In the genomic region with DNA sequence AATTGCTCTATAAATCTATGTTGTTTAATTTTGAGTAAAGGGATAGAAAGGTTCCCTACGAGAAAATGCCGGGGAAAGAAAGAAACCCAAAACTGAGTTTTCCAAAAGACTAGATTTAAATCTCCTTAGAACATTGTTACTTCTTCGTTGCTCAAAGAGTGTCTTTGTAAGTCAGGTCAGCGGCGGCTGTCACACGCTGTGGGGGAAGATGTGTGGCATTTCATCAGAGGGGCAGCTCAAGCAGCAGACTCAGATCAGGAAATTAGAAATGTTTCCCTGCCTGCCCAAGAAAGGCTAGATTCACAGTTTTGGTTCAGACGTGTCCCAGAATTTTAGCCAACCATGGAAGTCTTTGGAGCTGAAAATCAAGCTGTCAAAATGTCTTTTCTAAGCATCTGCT, we compare ENCODE assay signal across 15 cellular contexts.
DNase-seq lines count a peak whose midpoint lies in the region; ATAC-seq and TF ChIP-seq lines count a peak whose summit lies in the region.
"Had no signal": no experiment of that assay in that cellular context is flagged by ENCODE, and none has a peak within 500 bp of the region (broad histone marks: within the 10 kb centered on the region; RNA-seq: fewer than 3 reads in every experiment).

No MANE protein-coding gene starts in this region.

- no peaks in the 10 kb centered on the region for H3K4me1 ChIP-seq in mammary epithelial cell (ENCODE audit: insufficient read depth, low read length)
- H3K4me1 ChIP-seq in testis: no peaks in the 10 kb centered on the region
- H3K4me1 ChIP-seq: BLaER1 treated with 17β-estradiol and CSF1 and Interleukin-3, amounts not matched to agents 10 nM and 100 nM had no signal

- no peaks in the 10 kb centered on the region for H3K27me3 ChIP-seq in mammary epithelial cell (ENCODE audit: insufficient read depth, low read length)
- H3K27me3 ChIP-seq in testis: no peaks in the 10 kb centered on the region
- H3K27me3 ChIP-seq: BLaER1 treated with 17β-estradiol and CSF1 and Interleukin-3, amounts not matched to agents 10 nM and 100 nM had no signal

- H2AFZ ChIP-seq in mammary epithelial cell (ENCODE audit: low read depth, low read length): peak overlapping the region; percentile 5

- BruUV-seq in mammary epithelial cell (replicated peaks; lab: Mats Ljungman, UMichigan) (no TSS peak), MCF 10A (replicated peaks; lab: Mats Ljungman, UMichigan) (no TSS peak)

- H3K27ac ChIP-seq in mammary epithelial cell (ENCODE audit: insufficient read depth, low read depth, low read length) (no peak overlapping the region), testis (peak overlapping the region in 1 of 2 donors; percentile 1)
- H3K27ac ChIP-seq: BLaER1 treated with 17β-estradiol and CSF1 and Interleukin-3, amounts not matched to agents 10 nM and 100 nM had no signal

- no peaks in the 10 kb centered on the region for H3K4me1 Mint-ChIP-seq in MCF 10A (ENCODE audit: insufficient read depth, unreplicated experiment)
- H3K4me1 Mint-ChIP-seq: B cell, H9 had no signal

- H3K4me2 ChIP-seq in mammary epithelial cell (ENCODE audit: insufficient read depth, low read depth, low read length): no peak overlapping the region
- H3K4me2 ChIP-seq: BLaER1 treated with 17β-estradiol and CSF1 and Interleukin-3, amounts not matched to agents 10 nM and 100 nM had no signal

- no peaks in the 10 kb centered on the region for H3K79me2 ChIP-seq in mammary epithelial cell (ENCODE audit: insufficient read depth, low read length)

- H3K4me3 ChIP-seq in mammary epithelial cell (replicated peaks in 1 of 3; ENCODE audit: insufficient read depth in 1 of 3, low read depth in 2 of 3, low read length in 3 of 3) (no peak overlapping the region), testis (no peak overlapping the region)
- H3K4me3 ChIP-seq: BLaER1 treated with 17β-estradiol and CSF1 and Interleukin-3, amounts not matched to agents 10 nM and 100 nM had no signal

- H3K9ac ChIP-seq in mammary epithelial cell (ENCODE audit: insufficient read depth, low read length): no peak overlapping the region
- H3K9ac ChIP-seq: BLaER1 treated with 17β-estradiol and CSF1 and Interleukin-3, amounts not matched to agents 10 nM and 100 nM had no signal

- no peak for ATAC-seq in GM21576 (IDR thresholded peaks at IDR 0.05; ENCODE audit: unreplicated experiment)
- no peak for ATAC-seq in HG02642 (IDR thresholded peaks at IDR 0.05; ENCODE audit: poor library complexity, unreplicated experiment)
- ATAC-seq: CD8-positive, alpha-beta T cell; HepG2 had no signal

- TF ChIP-seq CTCF in mammary epithelial cell (conservative IDR thresholded peaks at IDR 0.05 in 1 of 2, IDR thresholded peaks at IDR 0.05 in 1 of 2; ENCODE audit: extremely low read depth in 1 of 2, insufficient read depth in 1 of 2, low read depth in 1 of 2, low read length in 2 of 2) (no peak), MCF 10A (IDR thresholded peaks at IDR 0.05; ENCODE audit: unreplicated experiment) (no peak), testis (IDR thresholded peaks at IDR 0.05) (no peak)

- TF ChIP-seq POLR2A in testis (IDR thresholded peaks at IDR 0.05): no peak

- no peak overlapping the region for H3K4me3 Mint-ChIP-seq in MCF 10A (ENCODE audit: unreplicated experiment)
- H3K4me3 Mint-ChIP-seq: B cell; CD8-positive, alpha-beta T cell; H9 had no signal

- H3K9me3 ChIP-seq in mammary epithelial cell (replicated peaks; ENCODE audit: insufficient read depth, low read length) (peaks cover 4% of the 10 kb centered on the region), testis (no peaks in the 10 kb centered on the region)

- POLR2A ChIA-PET in MCF 10A (lab: Yijun Ruan, JAX): no interaction called here

- WGBS in mammary epithelial cell (ENCODE audit: low coverage, missing lambda C conversion rate): 55% methylated on average over 6 of the region's 7 CpGs
- WGBS in testis, 2 donors: 57 to 65% methylated on average over 7 of the region's 7 CpGs

- no peak for DNase-seq in mammary epithelial cell
- DNase-seq in MCF 10A (ENCODE audit: unreplicated experiment): no peak
- peak; percentile 46 for DNase-seq in SK-MEL-5 (ENCODE audit: low read depth, low spot score)
- peak; percentile 9 for DNase-seq in medulla oblongata (ENCODE audit: extremely low spot score)
- DNase-seq in testis: peak; percentile 85
- no peak for DNase-seq in COLO668 (lab: John Stamatoyannopoulos, UW; ENCODE audit: unreplicated experiment)
- DNase-seq: CD8-positive, alpha-beta T cell; COR-L47; DMS 273 treated with DMSO at 0.1 percent for 48 hours; H9 had no signal

- intact Hi-C loops in mammary epithelial cell (cut with micrococcal nuclease) (no loop called here), MCF 10A (cut with micrococcal nuclease) (no loop called here), testis (cut with DNase I; ENCODE audit: low total_unique reads) (no loop called here)

- no peaks in the 10 kb centered on the region for H3K27me3 Mint-ChIP-seq in MCF 10A (ENCODE audit: insufficient read depth, unreplicated experiment)

- dilution Hi-C loops in mammary epithelial cell (cut with HindIII; ENCODE audit: low sequenced_read_pairs): no loop called here

- CTCF ChIA-PET in mammary epithelial cell (lab: Charles Lee; ENCODE audit: low non-redundant PET) (no interaction called here), MCF 10A (lab: Yijun Ruan, JAX) (interaction anchor here (0.6 to 1.0 kb wide), 2 partner anchors 12 to 838 kb away, joined by 3 read pairs; no protein-coding TSS in a partner anchor)

- no peak overlapping the region for H3K27ac Mint-ChIP-seq in MCF 10A (ENCODE audit: low read depth, unreplicated experiment)
- H3K27ac Mint-ChIP-seq: B cell; CD8-positive, alpha-beta T cell; H9 had no signal

- no peaks in the 10 kb centered on the region for H4K20me1 ChIP-seq in mammary epithelial cell (ENCODE audit: insufficient read depth, low read length)
- H4K20me1 ChIP-seq: BLaER1 treated with 17β-estradiol and CSF1 and Interleukin-3, amounts not matched to agents 10 nM and 100 nM had no signal

- in situ Hi-C loops in mammary epithelial cell (cut with MboI; ENCODE audit: low sequenced_read_pairs in 2 of 2): no loop called here
- in situ Hi-C loops in SK-MEL-5 (cut with HindIII; ENCODE audit: low pct_unique_long_range_greater_than_20kb, low sequenced_read_pairs): no loop called here

- no peaks in the 10 kb centered on the region for H3K36me3 Mint-ChIP-seq in MCF 10A (ENCODE audit: insufficient read depth, unreplicated experiment)
- H3K36me3 Mint-ChIP-seq: CD8-positive, alpha-beta T cell had no signal

- no peaks in the 10 kb centered on the region for H3K9me3 Mint-ChIP-seq in MCF 10A (ENCODE audit: unreplicated experiment)
- H3K9me3 Mint-ChIP-seq: CD8-positive, alpha-beta T cell; H9 had no signal

- H3K36me3 ChIP-seq in mammary epithelial cell (ENCODE audit: insufficient read depth, low read length) (no peaks in the 10 kb centered on the region), testis (ENCODE audit: low read depth, missing control alignments) (no peaks in the 10 kb centered on the region)
- H3K36me3 ChIP-seq: BLaER1 treated with 17β-estradiol and CSF1 and Interleukin-3, amounts not matched to agents 10 nM and 100 nM had no signal

Comparison
In these comparisons a context has a peak if more than half of its experiments do, and no peak if none do; other contexts are left out.
1. DNase-seq: peak in SK-MEL-5 (single experiment), medulla oblongata (single experiment) and testis (single experiment); none in mammary epithelial cell (single experiment), MCF 10A (single experiment) and COLO668 (single experiment).